In the genomic region with DNA sequence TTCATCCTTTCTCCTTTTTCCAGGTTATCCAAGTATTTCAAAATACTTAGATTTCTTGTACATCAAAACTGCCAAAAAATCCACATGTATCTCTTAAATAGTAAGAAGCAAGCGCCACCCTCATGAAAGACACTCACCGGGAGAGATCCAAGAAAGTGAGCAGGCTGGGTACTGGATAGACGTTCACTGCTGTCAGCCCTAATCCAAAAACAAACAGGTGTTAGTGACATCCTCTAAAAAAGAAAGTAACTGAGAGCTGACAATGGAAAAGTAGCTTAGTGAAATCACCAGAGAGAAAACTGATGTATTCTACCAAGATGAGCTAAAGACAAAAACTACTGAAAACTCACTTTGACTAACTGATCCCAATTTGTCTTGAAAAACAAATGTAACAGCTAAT, we compare ENCODE assay signal across 2 cellular contexts.
TF ChIP-seq lines count a peak whose summit lies in the region.

No MANE protein-coding gene starts in this region.

TF ChIP-seq in HEK293, 187 proteins besides CTCF, POLR2A, EP300 and RAD21:
- no peak for TF ChIP-seq ZSCAN30 (tag by site-specific recombination; IDR thresholded peaks at IDR 0.05)
- no peak for TF ChIP-seq ZNF37A (tag by site-specific recombination; IDR thresholded peaks at IDR 0.05)
- 0 out of 2 replicates have a peak, but pooled peaks have one; percentile 25 for TF ChIP-seq PRDM1 (tag by site-specific recombination; IDR thresholded peaks at IDR 0.05)

TF ChIP-seq in HepG2, 621 proteins besides CTCF, POLR2A, EP300 and RAD21:
- TF ChIP-seq, protein P1, sequence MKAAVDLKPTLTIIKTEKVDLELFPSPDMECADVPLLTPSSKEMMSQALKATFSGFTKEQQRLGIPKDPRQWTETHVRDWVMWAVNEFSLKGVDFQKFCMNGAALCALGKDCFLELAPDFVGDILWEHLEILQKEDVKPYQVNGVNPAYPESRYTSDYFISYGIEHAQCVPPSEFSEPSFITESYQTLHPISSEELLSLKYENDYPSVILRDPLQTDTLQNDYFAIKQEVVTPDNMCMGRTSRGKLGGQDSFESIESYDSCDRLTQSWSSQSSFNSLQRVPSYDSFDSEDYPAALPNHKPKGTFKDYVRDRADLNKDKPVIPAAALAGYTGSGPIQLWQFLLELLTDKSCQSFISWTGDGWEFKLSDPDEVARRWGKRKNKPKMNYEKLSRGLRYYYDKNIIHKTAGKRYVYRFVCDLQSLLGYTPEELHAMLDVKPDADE (CRISPR knock-in tag; IDR thresholded peaks at IDR 0.05) = no peak
- TF ChIP-seq PITX1 (CRISPR knock-in tag; IDR thresholded peaks at IDR 0.05) = peak; percentile 63; the same call in 1 of the 2 replicates
